In genomic region chr12:88420460-88420859, GRCh38 we compare ENCODE assay signal across 1 cellular context.
TF ChIP-seq lines count a peak whose summit lies in the region.

No MANE protein-coding gene starts in this region.

TF ChIP-seq in IMR-90, 13 proteins besides CTCF, POLR2A, EP300 and RAD21 (continued from another document):
- no peak for TF ChIP-seq MAFK (IDR thresholded peaks at IDR 0.05; ENCODE audit: low read depth, low read length)
- TF ChIP-seq ELK1 (IDR thresholded peaks at IDR 0.05; ENCODE audit: borderline replicate concordance, low read depth, low read length), result no peak
